12 cellular contexts compared by ENCODE assay signal in genomic region chr22:28812491-28812890, GRCh38. TPM values are rescaled to one million over a fixed set of nuclear protein-coding genes. Genes with fewer than 3 reads are reported as not detected.
DNase-seq lines count a peak whose midpoint lies in the region; ATAC-seq and TF ChIP-seq lines count a peak whose summit lies in the region.
"Had no signal": no experiment of that assay in that cellular context is flagged by ENCODE, and none has a peak within 500 bp of the region (broad histone marks: within the 10 kb centered on the region; RNA-seq: fewer than 3 reads in every experiment).

No MANE protein-coding gene starts in this region.

- POLR2A ChIA-PET in CD8-positive, alpha-beta T cell (lab: Charles Lee): interaction anchor here (0.7 to 4.8 kb wide), 8 partner anchors 9 to 63 kb away, joined by 3 to 106 read pairs (median 4); partner anchors contain the start of gene XBP1
- POLR2A ChIA-PET in activated naive CD8-positive, alpha-beta T cell treated with anti-CD3 and anti-CD28 coated beads, Interleukin-2, amount 10 ng/mL, durations not matched to agents 7 days and 5 days (lab: Charles Lee): interaction anchor here (2.4 to 8.7 kb wide), 3 partner anchors 9 to 19 kb away, joined by 18 to 208 read pairs (median 62); partner anchors contain the start of gene XBP1

- no peak for DNase-seq in CD8-positive, alpha-beta T cell
- no peak for DNase-seq in activated naive CD8-positive, alpha-beta T cell treated with anti-CD3 and anti-CD28 coated beads, Interleukin-2, amount 10 ng/mL, durations not matched to agents 7 days and 5 days
- DNase-seq in natural killer cell: no peak
- no peak for DNase-seq in chondrocyte (ENCODE audit: low spot score)
- no peak for DNase-seq in COLO829 (ENCODE audit: low spot score)
- DNase-seq: NCI-H2171 treated with DMSO at 0.1 percent for 48 hours had no signal

- peaks cover 72% of the 10 kb centered on the region for H3K4me1 ChIP-seq in CD8-positive, alpha-beta T cell (ENCODE audit: insufficient read depth, low read length)

- no peaks in the 10 kb centered on the region for H3K27me3 ChIP-seq in CD8-positive, alpha-beta T cell (ENCODE audit: insufficient read depth, low read length)
- H3K27me3 ChIP-seq: ovary had no signal

- H3K27me3 Mint-ChIP-seq in CD8-positive, alpha-beta T cell (ENCODE audit: low read depth): no peaks in the 10 kb centered on the region
- peaks cover 2% of the 10 kb centered on the region for H3K27me3 Mint-ChIP-seq in activated naive CD8-positive, alpha-beta T cell treated with anti-CD3 and anti-CD28 coated beads, Interleukin-2, amount 10 ng/mL, durations not matched to agents 7 days and 5 days
- H3K27me3 Mint-ChIP-seq in natural killer cell (ENCODE audit: low read depth in 2 of 2) (no peaks in the 10 kb centered on the region), chondrocyte (ENCODE audit: low read depth) (no peaks in the 10 kb centered on the region)
- H3K27me3 Mint-ChIP-seq: stimulated activated memory B cell treated with anti-CD40 and anti-IgM and Interleukin-4, amounts not matched to agents 10 μg/mL and 1 μg/mL and 100 μg/mL, for 72 hours had no signal

- H3K4me1 Mint-ChIP-seq in CD8-positive, alpha-beta T cell (ENCODE audit: low read depth): peaks cover 76% of the 10 kb centered on the region
- peaks cover 69% of the 10 kb centered on the region for H3K4me1 Mint-ChIP-seq in activated naive CD8-positive, alpha-beta T cell treated with anti-CD3 and anti-CD28 coated beads, Interleukin-2, amount 10 ng/mL, durations not matched to agents 7 days and 5 days
- H3K4me1 Mint-ChIP-seq in natural killer cell (peaks cover 69 to 78% of the 10 kb centered on the region in 2 donors), chondrocyte (ENCODE audit: low read depth) (peaks cover 4% of the 10 kb centered on the region)

- H3K36me3 ChIP-seq in CD8-positive, alpha-beta T cell (ENCODE audit: insufficient read depth, low read length): no peaks in the 10 kb centered on the region
- H3K36me3 ChIP-seq: ovary had no signal

- TF ChIP-seq CTCF in 22Rv1 (IDR thresholded peaks at IDR 0.05) (no peak), natural killer cell (IDR thresholded peaks at IDR 0.05) (no peak), chondrocyte (IDR thresholded peaks at IDR 0.05) (no peak)
- TF ChIP-seq CTCF in CD8-positive, alpha-beta T cell (IDR thresholded peaks at IDR 0.05): no peak

- H3K9me3 ChIP-seq in CD8-positive, alpha-beta T cell (ENCODE audit: low read length): no peaks in the 10 kb centered on the region
- H3K9me3 ChIP-seq: ovary had no signal

- H3K36me3 Mint-ChIP-seq in CD8-positive, alpha-beta T cell: peaks cover 39% of the 10 kb centered on the region
- peaks cover 45% of the 10 kb centered on the region for H3K36me3 Mint-ChIP-seq in activated naive CD8-positive, alpha-beta T cell treated with anti-CD3 and anti-CD28 coated beads, Interleukin-2, amount 10 ng/mL, durations not matched to agents 7 days and 5 days
- H3K36me3 Mint-ChIP-seq in natural killer cell: peaks cover 8% of the 10 kb centered on the region
- H3K36me3 Mint-ChIP-seq in chondrocyte (ENCODE audit: low read depth): peaks cover 3% of the 10 kb centered on the region

- peak overlapping the region; percentile 82 for H3K4me3 Mint-ChIP-seq in CD8-positive, alpha-beta T cell
- H3K4me3 Mint-ChIP-seq in activated naive CD8-positive, alpha-beta T cell treated with anti-CD3 and anti-CD28 coated beads, Interleukin-2, amount 10 ng/mL, durations not matched to agents 7 days and 5 days: peak overlapping the region; percentile 75
- peak overlapping the region; percentile 90 for H3K4me3 Mint-ChIP-seq in natural killer cell
- no peak overlapping the region for H3K4me3 Mint-ChIP-seq in chondrocyte (ENCODE audit: unreplicated experiment)

- H3K9me3 Mint-ChIP-seq in CD8-positive, alpha-beta T cell: no peaks in the 10 kb centered on the region
- H3K9me3 Mint-ChIP-seq in activated naive CD8-positive, alpha-beta T cell treated with anti-CD3 and anti-CD28 coated beads, Interleukin-2, amount 10 ng/mL, durations not matched to agents 7 days and 5 days: no peaks in the 10 kb centered on the region
- no peaks in the 10 kb centered on the region for H3K9me3 Mint-ChIP-seq in natural killer cell
- H3K9me3 Mint-ChIP-seq in chondrocyte (ENCODE audit: low read depth): no peaks in the 10 kb centered on the region
- H3K9me3 Mint-ChIP-seq: stimulated activated memory B cell treated with anti-CD40 and anti-IgM and Interleukin-4, amounts not matched to agents 10 μg/mL and 1 μg/mL and 100 μg/mL, for 72 hours had no signal

- no peak overlapping the region for H3K4me3 ChIP-seq in CD8-positive, alpha-beta T cell (ENCODE audit: low read depth, low read length)
- H3K4me3 ChIP-seq: lung, ovary had no signal

- intact Hi-C loops in CD8-positive, alpha-beta T cell (cut with DNase I, micrococcal nuclease): loop anchor here (1.0 to 5.0 kb wide), 2 partner anchors 12 to 40 kb away; partner anchors contain the start of genes CCDC117 (in 1 of the 2) and XBP1 (in 1 of the 2)
- intact Hi-C loops in natural killer cell (cut with micrococcal nuclease): loop anchor here (5.0 kb wide), 2 partner anchors 70 to 140 kb away; partner anchors contain the start of genes CHEK2 and HSCB

- ATAC-seq in CD8-positive, alpha-beta T cell: no peak
- no peak for ATAC-seq in activated naive CD8-positive, alpha-beta T cell treated with anti-CD3 and anti-CD28 coated beads, Interleukin-2, amount 10 ng/mL, durations not matched to agents 7 days and 5 days (ENCODE audit: low read depth)
- ATAC-seq in natural killer cell (no peak), GM18867 (IDR thresholded peaks at IDR 0.05; ENCODE audit: unreplicated experiment) (no peak), HG03565 (IDR thresholded peaks at IDR 0.05; ENCODE audit: unreplicated experiment) (no peak)

- CTCF ChIA-PET in CD8-positive, alpha-beta T cell (lab: Charles Lee): interaction anchor here (0.9 to 4.5 kb wide), 9 partner anchors 9 to 212 kb away, joined by 3 to 46 read pairs (median 7); partner anchors contain the start of gene XBP1

- H3K27ac Mint-ChIP-seq in CD8-positive, alpha-beta T cell: peak overlapping the region; percentile 92
- H3K27ac Mint-ChIP-seq in activated naive CD8-positive, alpha-beta T cell treated with anti-CD3 and anti-CD28 coated beads, Interleukin-2, amount 10 ng/mL, durations not matched to agents 7 days and 5 days: peak overlapping the region; percentile 95
- peak overlapping the region; percentile 91 to 93 for H3K27ac Mint-ChIP-seq in natural killer cell
- H3K27ac Mint-ChIP-seq in chondrocyte (ENCODE audit: unreplicated experiment): no peak overlapping the region
- H3K27ac Mint-ChIP-seq: stimulated activated memory B cell treated with anti-CD40 and anti-IgM and Interleukin-4, amounts not matched to agents 10 μg/mL and 1 μg/mL and 100 μg/mL, for 72 hours had no signal

- H3K27ac ChIP-seq in 22Rv1: peak overlapping the region; percentile 71
- peak overlapping the region; percentile 14 for H3K27ac ChIP-seq in CD8-positive, alpha-beta T cell (ENCODE audit: low read depth, low read length)
- H3K27ac ChIP-seq: ovary had no signal

RNA-seq across cellular contexts. Expression of gene XBP1, which starts 12.1 kb away (rescaled TPM):
- 100 to 1,000 TPM; 207 to 212 TPM for total RNA-seq in CD8-positive, alpha-beta T cell
- 100 to 1,000 TPM; 178 to 179 TPM for total RNA-seq in activated naive CD8-positive, alpha-beta T cell treated with anti-CD3 and anti-CD28 coated beads, Interleukin-2, amount 10 ng/mL, durations not matched to agents 7 days and 5 days
- total RNA-seq in natural killer cell: 100 to 1,000 TPM; 221 to 240 (median 224) TPM
- total RNA-seq in chondrocyte: 107 to 199 TPM (median 189 TPM) in 3 replicates

RNA-seq across cellular contexts. Expression of gene CCDC117, which starts 40.0 kb away (rescaled TPM):
- total RNA-seq in CD8-positive, alpha-beta T cell: 10 to 100 TPM; 13.7 to 15.4 TPM
- 10 to 100 TPM; 27.8 to 28.0 TPM for total RNA-seq in activated naive CD8-positive, alpha-beta T cell treated with anti-CD3 and anti-CD28 coated beads, Interleukin-2, amount 10 ng/mL, durations not matched to agents 7 days and 5 days
- total RNA-seq in natural killer cell (10 to 100 TPM; 26.3 to 26.9 (median 26.6) TPM), chondrocyte (19.5 to 23.4 TPM (median 21.0 TPM) in 3 replicates)
